ENCODE assay signal across 8 cellular contexts in the genomic region with DNA sequence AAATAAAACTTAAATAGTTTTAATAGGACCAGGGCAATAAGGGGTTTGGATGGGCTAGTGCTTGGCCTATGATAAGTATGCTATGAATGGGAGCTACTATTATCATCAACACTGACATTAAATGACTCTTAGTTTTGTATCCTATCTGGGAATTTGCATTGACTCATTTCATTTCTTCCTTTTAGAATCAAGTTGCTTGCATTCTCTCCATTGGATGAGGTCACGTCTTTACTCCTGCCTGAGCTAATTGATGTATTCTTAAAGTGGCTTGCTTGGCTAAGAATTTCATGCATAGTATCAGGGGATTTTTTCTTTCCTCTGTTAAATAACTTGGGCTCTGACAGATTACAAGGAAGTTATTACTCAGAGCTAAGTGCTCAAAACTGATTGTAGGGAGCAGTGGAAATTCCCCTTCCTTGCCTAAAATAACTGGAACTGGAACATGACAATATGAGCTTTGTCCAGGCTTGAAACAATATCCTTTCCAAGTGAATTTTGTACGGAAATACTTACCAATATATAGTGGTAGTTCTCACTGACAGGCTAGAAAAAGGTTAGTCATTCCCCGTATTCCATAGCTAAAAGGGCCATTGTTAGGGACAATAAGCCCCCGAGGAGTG.
DNase-seq lines count a peak whose midpoint lies in the region; ATAC-seq and TF ChIP-seq lines count a peak whose summit lies in the region.

No MANE protein-coding gene starts in this region.

- TF ChIP-seq CTCF in Panc1 (IDR thresholded peaks at IDR 0.05) (no peak), esophagus muscularis mucosa (IDR thresholded peaks at IDR 0.05) (no peak)

- ATAC-seq in Panc1, result peak; percentile 39
- no peak for ATAC-seq in GM19463 (IDR thresholded peaks at IDR 0.05; ENCODE audit: unreplicated experiment)
- ATAC-seq in GM18873 (IDR thresholded peaks at IDR 0.05; ENCODE audit: low FRiP score, unreplicated experiment), result no peak
- no peak for ATAC-seq in HG02678 (IDR thresholded peaks at IDR 0.05; ENCODE audit: unreplicated experiment)

- peak overlapping the region in 1 of 2 experiments; percentile 22; a peak in 2 of 4 replicates for H3K4me3 ChIP-seq in Panc1 (ENCODE audit: low read depth in 2 of 2, low read length in 2 of 2)
- no peak overlapping the region for H3K4me3 ChIP-seq in esophagus muscularis mucosa
- no peak overlapping the region for H3K4me3 ChIP-seq in trophoblast cell (ENCODE audit: low read depth, low read length)

- intact Hi-C loops in Panc1 (cut with micrococcal nuclease; ENCODE audit: unreplicated experiment) (no loop called here), esophagus muscularis mucosa (cut with DNase I) (no loop called here)

- no peak for TF ChIP-seq POLR2A in esophagus muscularis mucosa (IDR thresholded peaks at IDR 0.05; ENCODE audit: low read depth)

- WGBS in esophagus muscularis mucosa, result 32% methylated on average over 4 of the region's 4 CpGs
- no CpG with 5 or more reads among the region's 4 CpGs for WGBS in trophoblast cell (ENCODE audit: extremely low coverage, insufficient coverage, insufficient read length)

- no TSS peak for BruUV-seq in Panc1 (replicated peaks; lab: Mats Ljungman, UMichigan)

- TF ChIP-seq EP300 in esophagus muscularis mucosa (IDR thresholded peaks at IDR 0.05), result no peak

- H3K14ac ChIP-seq in trophoblast cell (ENCODE audit: low read length), result no peak overlapping the region

- H3K4me2 ChIP-seq in trophoblast cell (ENCODE audit: low read length), result no peak overlapping the region

- no peak overlapping the region for H2BK5ac ChIP-seq in trophoblast cell (ENCODE audit: low read depth, low read length, poor library complexity)

- peaks cover 62% of the 10 kb centered on the region for H3K4me1 ChIP-seq in Panc1 (ENCODE audit: control insufficient read depth, insufficient read depth, low read length)
- H3K4me1 ChIP-seq in esophagus muscularis mucosa, result peaks cover 31 to 37% (median 34%) of the 10 kb centered on the region in 4 donors
- peaks cover 0 to 8% of the 10 kb centered on the region in 2 experiments for H3K4me1 ChIP-seq in trophoblast cell (ENCODE audit: control insufficient read depth in 1 of 2, insufficient read depth in 2 of 2, low read length in 2 of 2)

- POLR2A ChIA-PET in Panc1 (lab: Charles Lee), result interaction anchor here (0.5 to 1.2 kb wide), 2 partner anchors 30 to 35 kb away, joined by 3 read pairs; no protein-coding TSS in a partner anchor

- H2BK120ac ChIP-seq in trophoblast cell (ENCODE audit: insufficient read depth, low read length, poor library complexity), result no peak overlapping the region

- H2AFZ ChIP-seq in trophoblast cell (ENCODE audit: insufficient read depth, low read length, poor library complexity), result no peak overlapping the region

- H3K9ac ChIP-seq in trophoblast cell (ENCODE audit: low read length), result no peak overlapping the region

- no peak overlapping the region for H3K4ac ChIP-seq in trophoblast cell (ENCODE audit: low read depth, low read length)

- no peak overlapping the region for H3K23ac ChIP-seq in trophoblast cell (ENCODE audit: low read length)

- no peak overlapping the region for H2AK5ac ChIP-seq in trophoblast cell (ENCODE audit: low read length)

- DNase-seq in Daoy (ENCODE audit: low read depth) (peak; percentile 85), Panc1 (ENCODE audit: low read depth, low spot score) (no peak), esophagus muscularis mucosa (ENCODE audit: extremely low spot score) (no peak), trophoblast cell (peak in 1 of 2 donors; percentile 32), AG08396 (ENCODE audit: low spot score) (no peak)

- no peak overlapping the region for H4K12ac ChIP-seq in trophoblast cell (ENCODE audit: low read depth, low read length)

- no peaks in the 10 kb centered on the region for H3K36me3 ChIP-seq in Panc1 (ENCODE audit: control insufficient read depth, insufficient read depth, low read length)
- no peaks in the 10 kb centered on the region for H3K36me3 ChIP-seq in esophagus muscularis mucosa
- no peaks in the 10 kb centered on the region for H3K36me3 ChIP-seq in trophoblast cell (ENCODE audit: control insufficient read depth in 1 of 2, insufficient read depth in 2 of 2, low read length in 2 of 2)

- no peaks in the 10 kb centered on the region for H3K79me2 ChIP-seq in trophoblast cell (ENCODE audit: control insufficient read depth, insufficient read depth, low read length, poor library complexity)

- in situ Hi-C loops in Panc1 (cut with HindIII; ENCODE audit: low pct_unique_long_range_greater_than_20kb, low sequenced_read_pairs), result no loop called here

- no peak overlapping the region for H4K91ac ChIP-seq in trophoblast cell (ENCODE audit: low read depth, low read length)

- CTCF ChIA-PET in Panc1 (lab: Charles Lee), result interaction anchor here (1.4 kb wide), 1 partner anchor 15 kb away, joined by 6 read pairs; no protein-coding TSS in a partner anchor

- no peak overlapping the region for H3K18ac ChIP-seq in trophoblast cell (ENCODE audit: low read length)

- no peaks in the 10 kb centered on the region for H3K79me1 ChIP-seq in trophoblast cell (ENCODE audit: low read length)

- H3K9me3 ChIP-seq in Panc1 (ENCODE audit: control insufficient read depth, insufficient read depth, low read depth, low read length) (no peaks in the 10 kb centered on the region), esophagus muscularis mucosa (no peaks in the 10 kb centered on the region), trophoblast cell (ENCODE audit: insufficient read depth, low read depth, low read length) (no peaks in the 10 kb centered on the region)

- no peak overlapping the region for H4K8ac ChIP-seq in trophoblast cell (ENCODE audit: low read depth, low read length)

- H3K27me3 ChIP-seq in Panc1 (ENCODE audit: control insufficient read depth, insufficient read depth, low read length) (no peaks in the 10 kb centered on the region), esophagus muscularis mucosa (no peaks in the 10 kb centered on the region), trophoblast cell (ENCODE audit: insufficient read depth, low read length) (no peaks in the 10 kb centered on the region)

- H3K27ac ChIP-seq in Panc1 (ENCODE audit: low read length) (peak overlapping the region; percentile 100), esophagus muscularis mucosa (replicated peaks in 1 of 4) (peak overlapping the region; percentile 55 to 66 (median 60)), trophoblast cell (ENCODE audit: low read depth, low read length) (peak overlapping the region; percentile 46)

- H2BK12ac ChIP-seq in trophoblast cell (ENCODE audit: low read length), result no peak overlapping the region

Comparison
In these comparisons a context has a peak if more than half of its experiments do, and no peak if none do; other contexts are left out.
1. H3K27ac ChIP-seq: peak in every context shown above with its lines; median percentile 100 in Panc1; 60 in esophagus muscularis mucosa; 46 in trophoblast cell.